In genomic region chr3:63385629-63386028, GRCh38 we compare ENCODE assay signal across 26 cellular contexts.
"Had no signal": no experiment of that assay in that cellular context is flagged by ENCODE, and none has a peak within 500 bp of the region (broad histone marks: within the 10 kb centered on the region; RNA-seq: fewer than 3 reads in every experiment).

No MANE protein-coding gene starts in this region.

- H3K4me1 ChIP-seq: stomach, suprapubic skin, thyroid gland, tibial artery, tibial nerve, upper lobe of left lung, upper lobe of right lung, uterus, vagina had no signal

- H3K36me3 ChIP-seq: stomach, suprapubic skin, thoracic aorta, thyroid gland, tibial artery, tibial nerve, transverse colon, upper lobe of left lung, upper lobe of right lung, uterus, vagina had no signal

- ATAC-seq: stimulated activated effector memory CD8-positive, alpha-beta T cell treated with anti-CD3 and anti-CD28 coated beads, Interleukin-12 subunit alpha, Interleukin-12 subunit beta, amount 100 ng/mL, for 72 hours; stimulated activated memory B cell treated with anti-CD40 and anti-IgM and Interleukin-4, amounts not matched to agents 10 μg/mL and 1 μg/mL and 100 μg/mL, for 72 hours; stimulated activated naive B cell treated with anti-CD40 and anti-IgM and Interleukin-4, amounts not matched to agents 10 μg/mL and 1 μg/mL and 100 μg/mL, for 72 hours; stimulated activated naive CD8-positive, alpha-beta T cell treated with anti-CD3 and anti-CD28 coated beads, Interleukin-15, amount 100 ng/mL, for 72 hours; stimulated activated naive CD8-positive, alpha-beta T cell treated with anti-CD3 and anti-CD28 coated beads, Interleukin-15, Interleukin-2, amounts not matched to agents 100 U/mL and 50 U/mL, for 24 hours; upper lobe of right lung had no signal

- H3K27ac ChIP-seq: stomach, suprapubic skin, testis, thoracic aorta, thyroid gland, tibial artery, tibial nerve, transverse colon, upper lobe of left lung, upper lobe of right lung, uterus, vagina had no signal

- H3K9me3 ChIP-seq: stomach, suprapubic skin, testis, thoracic aorta, thyroid gland, tibial artery, tibial nerve, transverse colon, upper lobe of left lung, upper lobe of right lung, uterus, vagina had no signal

- H3K27me3 ChIP-seq: stomach, suprapubic skin, testis, thyroid gland, tibial artery, tibial nerve, transverse colon, upper lobe of left lung, upper lobe of right lung, uterus, vagina had no signal

- DNase-seq: stimulated activated CD4-positive, alpha-beta T cell treated with anti-CD3 and anti-CD28 coated beads, Interleukin-2, amount 100 ng/mL, for 48 hours; stimulated activated CD4-positive, alpha-beta T cell treated with anti-CD3 and anti-CD28 coated beads, Interleukin-4, amount 100 ng/mL, for 1 hour; stimulated activated CD4-positive, alpha-beta T cell treated with anti-CD3 and anti-CD28 coated beads, Interleukin-4, amount 100 ng/mL, for 24 hours; stimulated activated CD4-positive, alpha-beta T cell treated with anti-CD3 and anti-CD28 coated beads, Interleukin-4, amount 100 ng/mL, for 4 hours; stimulated activated CD8-positive, alpha-beta memory T cell treated with anti-CD3 and anti-CD28 coated beads, Interleukin-4, amount 100 ng/mL, for 48 hours; stimulated activated naive B cell treated with anti-CD40 and anti-IgM and Interleukin-4, amounts not matched to agents 10 μg/mL and 1 μg/mL and 100 μg/mL, for 72 hours; stimulated activated naive CD4-positive, alpha-beta T cell; stimulated activated naive CD4-positive, alpha-beta T cell treated with Interleukin-2 at 50 U/mL for 16 hours; stimulated activated naive CD8-positive, alpha-beta T cell treated with anti-CD3 and anti-CD28 coated beads, Interleukin-15, amount 100 ng/mL, for 72 hours; stimulated activated naive CD8-positive, alpha-beta T cell treated with anti-CD3 and anti-CD28 coated beads, Interleukin-15, Interleukin-2, amounts not matched to agents 100 U/mL and 50 U/mL, for 24 hours; stomach; substantia nigra; testis; thyroid gland; tibial artery; transverse colon; trophoblast cell; upper lobe of left lung; upper lobe of right lung; uterus had no signal

- H3K4me3 ChIP-seq: stomach, suprapubic skin, testis, thoracic aorta, thyroid gland, tibial artery, tibial nerve, transverse colon, upper lobe of left lung, upper lobe of right lung, uterus, vagina had no signal
